In genomic region chr3:145522179-145522578, GRCh38 we compare ENCODE assay signal across 1 cellular context.
TF ChIP-seq lines count a peak whose summit lies in the region.

No MANE protein-coding gene starts in this region.

TF ChIP-seq in HepG2, 621 proteins besides CTCF, POLR2A, EP300 and RAD21 (continued from another document):
- no peak for TF ChIP-seq STAT6 (CRISPR knock-in tag; IDR thresholded peaks at IDR 0.05; ENCODE audit: borderline replicate concordance)
- TF ChIP-seq NRL (CRISPR knock-in tag; IDR thresholded peaks at IDR 0.05; ENCODE audit: borderline replicate concordance): no peak
- TF ChIP-seq ZNF253 (CRISPR knock-in tag; IDR thresholded peaks at IDR 0.05; ENCODE audit: borderline replicate concordance): no peak
TF ChIP-seq in HepG2: peak in this region for 0.
